In genomic region chr5:152649609-152650008, GRCh38 we compare ENCODE assay signal across 28 cellular contexts.
"Had no signal": no experiment of that assay in that cellular context is flagged by ENCODE, and none has a peak within 500 bp of the region (broad histone marks: within the 10 kb centered on the region; RNA-seq: fewer than 3 reads in every experiment).

No MANE protein-coding gene starts in this region.

- H3K27ac ChIP-seq: KMS-11, Peyer's patch, SJSA1 had no signal

- ATAC-seq: activated CD8-positive, alpha-beta T cell treated with anti-CD3 and anti-CD28 coated beads for 36 hours; activated T-cell treated with anti-CD3 and anti-CD28 coated beads, Interleukin-2, amount 50 U/mL, for 72 hours; activated T-helper 17 cell treated with anti-CD3 and anti-CD28 coated beads, Interleukin-2, amount 50 U/mL, for 72 hours; PC-3 had no signal

- H3K4me3 ChIP-seq: Peyer's patch, SJSA1 had no signal

- DNase-seq: activated CD4-positive, alpha-beta T cell treated with anti-CD3 and anti-CD28 coated beads, Interleukin-2, amount 10 ng/mL, durations not matched to agents 24 days and 14 days; activated CD4-positive, alpha-beta T cell treated with anti-CD3 and anti-CD28 coated beads, Interleukin-2, amount 50 U/mL, for 4 hours; activated CD8-positive, alpha-beta T cell treated with anti-CD3 and anti-CD28 coated beads for 36 hours; activated effector memory CD4-positive, alpha-beta T cell treated with anti-CD3 and anti-CD28 coated beads, Interleukin-2, amount 50 U/mL, for 16 hours; activated naive CD4-positive, alpha-beta T cell; activated naive CD4-positive, alpha-beta T cell treated with anti-CD3 and anti-CD28 coated beads, Interleukin-2, amount 50 U/mL, for 16 hours; activated naive CD8-positive, alpha-beta T cell treated with anti-CD3 and anti-CD28 coated beads for 36 hours; activated T-cell treated with anti-CD3 and anti-CD28 coated beads, Interleukin-2, amount 50 U/mL, for 1 hour; activated T-cell treated with anti-CD3 and anti-CD28 coated beads, Interleukin-2, amount 50 U/mL, for 72 hours; amniotic stem cell; central memory CD4-positive, alpha-beta T cell; MM.1S; NCI-H1092 treated with DMSO at 0.1 percent for 48 hours; NCI-H187; NCI-H2029 treated with DMSO at 0.1 percent for 48 hours; NCI-H2171 treated with DMSO at 0.1 percent for 48 hours; NCI-H2227 treated with DMSO at 0.1 percent for 48 hours; NCI-H524 treated with DMSO at 0.1 percent for 48 hours; NCI-H748 treated with DMSO at 0.1 percent for 48 hours; NK-92 treated with Interleukin-12 subunit alpha and Interleukin-12 subunit beta, amount 100 ng/mL, for 24 hours; PC-3; Peyer's patch; RPMI8226; SHP77 treated with DMSO at 0.1 percent for 48 hours; SK-N-SH had no signal
